In the genomic region with DNA sequence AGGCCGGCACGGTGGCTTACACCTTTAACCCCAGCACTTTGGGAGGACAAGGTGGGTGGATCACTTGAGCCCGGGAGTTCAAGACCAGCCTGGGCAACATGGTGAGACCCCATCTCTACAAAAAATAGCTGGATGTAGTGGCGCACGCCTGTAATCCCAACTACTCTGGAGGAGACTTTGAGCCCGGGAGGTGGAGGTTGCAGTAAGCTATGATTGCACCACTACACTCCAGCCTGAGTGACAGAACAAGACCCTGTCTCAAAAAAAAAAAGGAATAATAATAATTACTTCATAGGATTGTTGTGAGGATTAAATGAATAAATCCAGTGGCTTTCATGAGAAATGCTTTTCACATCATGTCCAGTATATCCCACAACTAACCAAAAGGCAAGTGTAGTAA, we compare ENCODE assay signal across 9 cellular contexts. TPM values are rescaled to one million over a fixed set of nuclear protein-coding genes. Genes with fewer than 3 reads are reported as not detected.
"Had no signal": no experiment of that assay in that cellular context is flagged by ENCODE, and none has a peak within 500 bp of the region (broad histone marks: within the 10 kb centered on the region; RNA-seq: fewer than 3 reads in every experiment).

No MANE protein-coding gene starts in this region.

- FAIRE-seq: H1, H54, HTR-8/SVneo had no signal

- DNase-seq: H9, HCEC 1CT, KBM-7 had no signal

- H2AFZ ChIP-seq: GM23338 had no signal

- ATAC-seq: GM23338 had no signal

- H3K4me2 ChIP-seq: GM23338 had no signal

- H3K4me3 ChIP-seq: GM23338 had no signal

RNA-seq across cellular contexts. Expression of a gene that starts 8.0 kb away (rescaled TPM):
- total RNA-seq: GM23338, H1, H9, HT-29 had no signal
- polyA plus RNA-seq: GM23338, H1, IgD-negative memory B cell had no signal

RNA-seq across cellular contexts. Expression of a gene that starts 22.3 kb away (rescaled TPM):
- polyA plus RNA-seq: IgD-negative memory B cell had no signal

RNA-seq across cellular contexts. Expression of a gene that starts 49.9 kb away (rescaled TPM):
- polyA plus RNA-seq: IgD-negative memory B cell had no signal
